Comparison of ENCODE assay signal across 24 cellular contexts in genomic region chr1:163924041-163924440, GRCh38.
"Had no signal": no experiment of that assay in that cellular context is flagged by ENCODE, and none has a peak within 500 bp of the region (broad histone marks: within the 10 kb centered on the region; RNA-seq: fewer than 3 reads in every experiment).

No MANE protein-coding gene starts in this region.

- ATAC-seq: activated T-cell treated with anti-CD3 and anti-CD28 coated beads, Interleukin-2, amount 50 U/mL, for 4 hours; activated T-helper 17 cell treated with anti-CD3 and anti-CD28 coated beads, Interleukin-2, amount 50 U/mL, for 72 hours; gastroesophageal sphincter; left ventricle myocardium superior; naive thymus-derived CD4-positive, alpha-beta T cell; right lobe of liver; stimulated activated effector memory CD8-positive, alpha-beta T cell treated with anti-CD3 and anti-CD28 coated beads, Interleukin-12 subunit alpha, Interleukin-12 subunit beta, amount 100 ng/mL, for 72 hours; stimulated activated naive CD8-positive, alpha-beta T cell treated with anti-CD3 and anti-CD28 coated beads, Interleukin-15, amount 100 ng/mL, for 72 hours; WTC11 had no signal

- DNase-seq: activated CD4-positive, alpha-beta memory T cell treated with anti-CD3 and anti-CD28 coated beads, Interleukin-2, amount 10 ng/mL, durations not matched to agents 7 days and 5 days; activated CD4-positive, alpha-beta T cell treated with anti-CD3 and anti-CD28 coated beads for 1 hour; activated CD4-positive, alpha-beta T cell treated with anti-CD3 and anti-CD28 coated beads, Interleukin-2, amount 10 ng/mL, durations not matched to agents 7 days and 5 days; activated gamma-delta T cell treated with Interleukin-2 at 50 U/mL for 16 hours; activated naive CD4-positive, alpha-beta T cell treated with anti-CD3 and anti-CD28 coated beads, Interleukin-2, amount 50 U/mL, for 16 hours; activated T-cell treated with anti-CD3 and anti-CD28 coated beads, Interleukin-2, amount 50 U/mL, for 4 hours; amniotic stem cell; caudate nucleus; islet precursor cell; left ventricle myocardium superior; mammary epithelial cell; naive thymus-derived CD4-positive, alpha-beta T cell; ovary; right lobe of liver; stimulated activated CD4-positive, alpha-beta T cell treated with anti-CD3 and anti-CD28 coated beads, Interleukin-4, amount 100 ng/mL, for 1 hour; stimulated activated naive CD8-positive, alpha-beta T cell treated with anti-CD3 and anti-CD28 coated beads, Interleukin-15, amount 100 ng/mL, for 72 hours; substantia nigra; upper lobe of left lung had no signal

- FAIRE-seq: astrocyte, endothelial cell of umbilical vein had no signal
